ENCODE assay signal across 19 cellular contexts in the genomic region with DNA sequence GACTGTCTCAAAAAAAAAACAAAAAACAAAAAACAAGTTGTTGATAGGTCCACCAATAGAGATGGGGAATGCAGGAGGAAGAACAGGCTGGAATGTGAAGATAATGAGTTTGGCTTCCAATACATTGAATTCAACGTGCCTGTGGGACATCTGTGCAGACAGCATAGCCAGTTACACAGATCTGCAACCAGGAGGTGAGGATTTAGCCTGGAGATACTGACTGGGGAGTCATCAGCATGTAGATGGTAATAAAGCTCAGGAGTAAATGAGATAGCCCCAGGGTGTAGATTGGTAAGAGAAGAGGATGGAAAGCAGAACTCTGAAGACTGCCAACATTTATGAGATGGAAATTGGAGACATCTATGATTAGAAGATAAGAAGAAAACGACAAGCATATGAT. TPM values are rescaled to one million over a fixed set of nuclear protein-coding genes. Genes with fewer than 3 reads are reported as not detected.
DNase-seq lines count a peak whose midpoint lies in the region; ATAC-seq, FAIRE-seq and TF ChIP-seq lines count a peak whose summit lies in the region.
"Had no signal": no experiment of that assay in that cellular context is flagged by ENCODE, and none has a peak within 500 bp of the region (broad histone marks: within the 10 kb centered on the region; RNA-seq: fewer than 3 reads in every experiment).

No MANE protein-coding gene starts in this region.

- H3K4me1 Mint-ChIP-seq in T-helper 17 cell (peaks cover 28% of the 10 kb centered on the region), type B pancreatic cell (ENCODE audit: unreplicated experiment) (peaks cover 23% of the 10 kb centered on the region)
- H3K4me1 Mint-ChIP-seq in activated CD4-positive, alpha-beta T cell treated with anti-CD3 and anti-CD28 coated beads for 36 hours, result peaks cover 27% of the 10 kb centered on the region

- no peaks in the 10 kb centered on the region for H4K20me1 ChIP-seq in H1 (replicated peaks in 1 of 2; ENCODE audit: control insufficient read depth in 1 of 2, insufficient read depth in 2 of 2, low read length in 2 of 2)

- H3K14ac ChIP-seq in H1 (ENCODE audit: insufficient read length), result no peak overlapping the region

- TF ChIP-seq POLR2A in H1 (IDR thresholded peaks at IDR 0.05; ENCODE audit: control extremely low read depth in 1 of 2, low read depth in 2 of 2, low read length in 2 of 2), result no peak

- TF ChIP-seq RAD21 in H1 (IDR thresholded peaks at IDR 0.05 in 1 of 2, conservative IDR thresholded peaks at IDR 0.05 in 1 of 2; ENCODE audit: low read depth in 2 of 2, low read length in 2 of 2), result no peak

- H3K4me2 ChIP-seq in H1 (ENCODE audit: insufficient read depth in 1 of 2, low read depth in 2 of 2, low read length in 2 of 2), result no peak overlapping the region

- peaks cover 10% of the 10 kb centered on the region; the same call in 1 of the 2 replicates for H3K23me2 ChIP-seq in H1 (ENCODE audit: low read depth, low read length)

- H3K27me3 Mint-ChIP-seq in T-helper 17 cell, result no peaks in the 10 kb centered on the region
- no peaks in the 10 kb centered on the region for H3K27me3 Mint-ChIP-seq in type B pancreatic cell
- H3K27me3 Mint-ChIP-seq in activated CD4-positive, alpha-beta T cell treated with anti-CD3 and anti-CD28 coated beads for 36 hours, result no peaks in the 10 kb centered on the region

- no peak overlapping the region for H3K4me3 ChIP-seq in H1 (ENCODE audit: extremely low read depth in 1 of 4, insufficient read depth in 2 of 4, low read depth in 3 of 4, low read length in 4 of 4)

- no peak overlapping the region for H2AFZ ChIP-seq in H1 (ENCODE audit: low read length)

- no peak overlapping the region for H3K56ac ChIP-seq in H1 (replicated peaks; ENCODE audit: insufficient read length, low read depth, low read length)

- no peak overlapping the region for H3K18ac ChIP-seq in H1 (ENCODE audit: extremely low read depth, low read length)

- no peaks in the 10 kb centered on the region for H3K9me3 ChIP-seq in T-helper 17 cell (ENCODE audit: control insufficient read depth, low read length, poor library complexity, severe bottlenecking)
- H3K9me3 ChIP-seq in H1 (ENCODE audit: insufficient read depth in 2 of 2, low read depth in 1 of 2, low read length in 1 of 2), result no peaks in the 10 kb centered on the region

- whole genome bisulfite sequencing in H1 (ENCODE audit: extremely low coverage in 1 of 2, insufficient coverage in 1 of 2, insufficient read length in 1 of 2, insufficient replicate concordance in 2 of 2, low coverage in 1 of 2, low lambda C conversion rate in 2 of 2, missing lambda C conversion rate in 1 of 2), 2 experiments, result 68% methylated on average over 2 of the region's 2 CpGs; no CpG with 5 or more reads in 1 of the 2 experiments

- H2BK15ac ChIP-seq in H1 (ENCODE audit: low read length), result no peak overlapping the region

- H3K36me3 Mint-ChIP-seq in T-helper 17 cell (ENCODE audit: low read depth) (no peaks in the 10 kb centered on the region), type B pancreatic cell (no peaks in the 10 kb centered on the region)
- no peaks in the 10 kb centered on the region for H3K36me3 Mint-ChIP-seq in activated CD4-positive, alpha-beta T cell treated with anti-CD3 and anti-CD28 coated beads for 36 hours (ENCODE audit: low read depth)

- H4K5ac ChIP-seq in H1 (ENCODE audit: insufficient read length, low read depth, low read length), result no peak overlapping the region

- CTCF ChIA-PET in H1 (lab: Charles Lee; ENCODE audit: partially characterized antibody), result interaction anchor here (0.7 to 1.6 kb wide), 3 partner anchors 9 to 30 kb away, joined by 3 to 4 read pairs (median 3); no protein-coding TSS in a partner anchor
- CTCF ChIA-PET in activated CD4-positive, alpha-beta T cell treated with anti-CD3 and anti-CD28 coated beads for 36 hours (lab: Charles Lee), result no interaction called here

- ATAC-seq in T-helper 17 cell (no peak), GM18868 (IDR thresholded peaks at IDR 0.05; ENCODE audit: unreplicated experiment) (no peak), sciatic nerve (no peak)
- no peak for ATAC-seq in activated CD4-positive, alpha-beta T cell treated with anti-CD3 and anti-CD28 coated beads for 36 hours
- ATAC-seq: Right ventricle myocardium inferior had no signal

- TF ChIP-seq CTCF in H1 (IDR thresholded peaks at IDR 0.05; ENCODE audit: control extremely low read depth in 1 of 3, insufficient read depth in 1 of 3, low read depth in 1 of 3, low read length in 3 of 3) (no peak), type B pancreatic cell (conservative IDR thresholded peaks at IDR 0.05) (no peak)

- H3K36me3 ChIP-seq in H1 (ENCODE audit: control insufficient read depth in 2 of 4, insufficient read depth in 4 of 4, low read length in 3 of 4), result no peaks in the 10 kb centered on the region

- DNase-seq in ELF-1 (ENCODE audit: low read depth, low spot score) (peak; percentile 66), T-helper 17 cell (no peak), H1 (ENCODE audit: low read depth in 1 of 2, low spot score in 2 of 2) (no peak), type B pancreatic cell (ENCODE audit: extremely low spot score, unreplicated experiment) (no peak), sciatic nerve (ENCODE audit: low spot score) (no peak)
- no peak for DNase-seq in activated CD4-positive, alpha-beta T cell treated with anti-CD3 and anti-CD28 coated beads for 36 hours
- DNase-seq: ACHN, AML-193, DMS79 treated with DMSO at 0.1 percent for 48 hours, GF-D8, HCEC 1CT, NCI-H1105 treated with DMSO at 0.1 percent for 48 hours, NCI-H1694, NCI-H2081 treated with DMSO at 0.1 percent for 48 hours had no signal

- POLR2A ChIA-PET in H1 (lab: Charles Lee; ENCODE audit: partially characterized antibody), result interaction anchor here (5.6 kb wide), 1 partner anchor 11 kb away, joined by 51 read pairs; no protein-coding TSS in a partner anchor
- POLR2A ChIA-PET in activated CD4-positive, alpha-beta T cell treated with anti-CD3 and anti-CD28 coated beads for 36 hours (lab: Charles Lee), result no interaction called here

- no peaks in the 10 kb centered on the region for H3K27me3 ChIP-seq in H1 (replicated peaks in 1 of 4; ENCODE audit: control insufficient read depth in 3 of 4, extremely low read depth in 1 of 4, insufficient read depth in 3 of 4, low read length in 3 of 4)

- TF ChIP-seq EP300 in H1 (IDR thresholded peaks at IDR 0.05; ENCODE audit: borderline replicate concordance in 1 of 2, low read depth in 2 of 2, low read length in 2 of 2), result no peak

- H2BK120ac ChIP-seq in H1 (replicated peaks; ENCODE audit: low read depth, low read length), result no peak overlapping the region

- intact Hi-C loops in sciatic nerve (cut with DNase I), result no loop called here
- intact Hi-C loops in activated CD4-positive, alpha-beta T cell treated with anti-CD3 and anti-CD28 coated beads for 36 hours (cut with DNase I, micrococcal nuclease), result no loop called here

- no peak overlapping the region for H3K23ac ChIP-seq in H1 (ENCODE audit: insufficient read length)

- peak overlapping the region; percentile 34 for H3K27ac Mint-ChIP-seq in T-helper 17 cell
- H3K27ac Mint-ChIP-seq in type B pancreatic cell, result peak overlapping the region; percentile 37
- H3K27ac Mint-ChIP-seq in activated CD4-positive, alpha-beta T cell treated with anti-CD3 and anti-CD28 coated beads for 36 hours, result no peak overlapping the region

- H4K91ac ChIP-seq in H1 (replicated peaks; ENCODE audit: insufficient read length, low read length), result peak overlapping the region; percentile 15

- H3K9me3 Mint-ChIP-seq in type B pancreatic cell, result no peaks in the 10 kb centered on the region
- no peaks in the 10 kb centered on the region for H3K9me3 Mint-ChIP-seq in activated CD4-positive, alpha-beta T cell treated with anti-CD3 and anti-CD28 coated beads for 36 hours (ENCODE audit: low read depth)

- no peak overlapping the region for H2BK12ac ChIP-seq in H1 (ENCODE audit: low read depth, low read length)

- no peak for FAIRE-seq in H1 (lab: Jason Lieb, UNC)
- FAIRE-seq: GM19239, RCC 7860 had no signal

- no peaks in the 10 kb centered on the region; a peak in 1 of 4 replicates for H3K79me2 ChIP-seq in H1 (ENCODE audit: control insufficient read depth in 1 of 2, insufficient read depth in 2 of 2, low read length in 2 of 2)

- no peak overlapping the region for H3K4ac ChIP-seq in H1 (replicated peaks; ENCODE audit: insufficient read length, low read depth, low read length)

- H3K27ac ChIP-seq in H1 (ENCODE audit: low read depth, low read length), result no peak overlapping the region
- H3K27ac ChIP-seq: C4-2B had no signal

- no peak overlapping the region for H2BK20ac ChIP-seq in H1 (ENCODE audit: low read length)

- H2BK5ac ChIP-seq in H1 (ENCODE audit: low read depth, low read length), result no peak overlapping the region

- no peak overlapping the region for H2AK5ac ChIP-seq in H1 (ENCODE audit: low read depth, low read length)

- H3K9ac ChIP-seq in H1 (replicated peaks in 1 of 4; ENCODE audit: extremely low read depth in 1 of 4, low read depth in 3 of 4, low read length in 3 of 4), result no peak overlapping the region; a peak in 1 of 7 replicates

- H4K8ac ChIP-seq in H1 (ENCODE audit: extremely low read depth, insufficient read depth, low read length), result no peak overlapping the region

- no peaks in the 10 kb centered on the region for H3K79me1 ChIP-seq in H1 (ENCODE audit: low read depth, low read length)

- no peak overlapping the region for H3K4me3 Mint-ChIP-seq in T-helper 17 cell
- H3K4me3 Mint-ChIP-seq in type B pancreatic cell, result peak overlapping the region; percentile 12
- no peak overlapping the region for H3K4me3 Mint-ChIP-seq in activated CD4-positive, alpha-beta T cell treated with anti-CD3 and anti-CD28 coated beads for 36 hours

- peaks cover 0 to 7% (median 4%) of the 10 kb centered on the region in 4 experiments; a peak in 6 of 7 replicates for H3K4me1 ChIP-seq in H1 (replicated peaks in 1 of 4; ENCODE audit: control insufficient read depth in 3 of 4, insufficient read depth in 4 of 4, low read length in 3 of 4)

TF ChIP-seq in H1, 55 proteins besides CTCF, POLR2A, EP300 and RAD21 (continues in another document):
- TF ChIP-seq SAP30 (IDR thresholded peaks at IDR 0.05; ENCODE audit: insufficient read depth, insufficient replicate concordance, low read length) (no peak), SP4 (IDR thresholded peaks at IDR 0.05; ENCODE audit: low read length) (no peak), HDAC6 (IDR thresholded peaks at IDR 0.05; ENCODE audit: low read depth, low read length) (no peak)

RNA-seq across cellular contexts. Expression of a gene that starts 4.8 kb away (rescaled TPM):
- total RNA-seq in T-helper 17 cell (10 to 100 TPM; 63.6 to 73.0 TPM), type B pancreatic cell (ENCODE audit: low replicate concordance) (81.6 and 124 TPM in 2 replicates), sciatic nerve (164 TPM)
- total RNA-seq in H1 (2021; fragmentation: NEBNext Ultra II Directional; extraction: Animal tissue kit (Norgen Biotek cat#: 25700)), result 35.4 and 38.8 TPM in 2 replicates
- polyA plus RNA-seq in H1 (2011; rRNA removed), result 24.9 and 34.6 TPM in 2 replicates
- polyA plus RNA-seq in H1 (2011; cell fraction: cytosol; rRNA removed), result 20.5 TPM
- 32.2 TPM for polyA plus RNA-seq in H1 (2011; cell fraction: nucleus; rRNA removed)
- 36.1 to 44.6 TPM (median 40.7 TPM) in 4 replicates for polyA plus RNA-seq in H1 (2012, experiment 1 of 2)
- 42.4 TPM for polyA plus RNA-seq in H1 (2012, experiment 2 of 2)
- 15.8 TPM for polyA plus RNA-seq in H1 (2013, experiment 1 of 2)
- polyA plus RNA-seq in H1 (2013, experiment 2 of 2), result 16.3 TPM
- 14.4 and 15.0 TPM in 2 replicates for polyA minus RNA-seq in H1 (2011; rRNA and poly(A)+ RNA removed)
- 20.2 TPM for polyA minus RNA-seq in H1 (2011; cell fraction: cytosol; rRNA and poly(A)+ RNA removed)
- 21.2 TPM for polyA minus RNA-seq in H1 (2011; cell fraction: nucleus; rRNA and poly(A)+ RNA removed)
- 10 to 100 TPM; 37.8 to 39.1 TPM for total RNA-seq in activated CD4-positive, alpha-beta T cell treated with anti-CD3 and anti-CD28 coated beads for 36 hours
